Comparison of ENCODE assay signal across 1 cellular context in the genomic region with DNA sequence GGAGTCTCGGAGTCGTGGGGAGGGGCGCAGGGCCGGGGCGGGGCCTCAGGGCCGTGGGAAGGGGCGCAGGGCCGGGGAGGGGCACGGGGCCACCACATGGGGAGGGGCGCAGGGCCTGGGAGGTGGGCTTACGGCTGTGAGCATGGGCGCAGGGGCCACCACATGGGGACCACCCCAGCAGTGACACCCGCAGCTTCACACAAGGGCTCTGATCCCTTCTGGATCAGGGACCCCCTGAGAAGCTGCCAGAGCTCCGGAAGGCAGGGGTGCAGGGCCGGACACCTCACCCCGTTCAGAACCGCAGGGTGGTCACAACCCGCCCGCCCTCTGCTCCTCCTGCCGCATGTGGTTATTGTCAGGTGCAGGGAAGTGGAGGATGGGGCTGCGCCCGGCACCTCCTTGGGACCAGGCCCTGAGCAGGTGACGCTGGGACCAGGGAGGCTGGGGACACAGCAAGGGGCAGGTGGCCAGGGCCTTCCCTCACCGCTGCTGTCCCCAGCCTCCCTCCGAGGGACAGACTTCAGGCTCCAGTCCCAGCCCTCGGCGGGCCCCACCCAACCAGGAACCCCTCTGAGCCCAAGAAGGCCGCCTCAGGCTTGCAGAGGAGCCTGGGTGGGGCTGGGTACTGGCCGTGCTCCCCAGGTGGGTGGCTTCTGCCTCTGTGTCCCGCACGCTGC.
TF ChIP-seq lines count a peak whose summit lies in the region.

No MANE protein-coding gene starts in this region.

TF ChIP-seq in K562, 482 proteins besides CTCF, POLR2A, EP300 and RAD21:
- TF ChIP-seq, protein P1, sequence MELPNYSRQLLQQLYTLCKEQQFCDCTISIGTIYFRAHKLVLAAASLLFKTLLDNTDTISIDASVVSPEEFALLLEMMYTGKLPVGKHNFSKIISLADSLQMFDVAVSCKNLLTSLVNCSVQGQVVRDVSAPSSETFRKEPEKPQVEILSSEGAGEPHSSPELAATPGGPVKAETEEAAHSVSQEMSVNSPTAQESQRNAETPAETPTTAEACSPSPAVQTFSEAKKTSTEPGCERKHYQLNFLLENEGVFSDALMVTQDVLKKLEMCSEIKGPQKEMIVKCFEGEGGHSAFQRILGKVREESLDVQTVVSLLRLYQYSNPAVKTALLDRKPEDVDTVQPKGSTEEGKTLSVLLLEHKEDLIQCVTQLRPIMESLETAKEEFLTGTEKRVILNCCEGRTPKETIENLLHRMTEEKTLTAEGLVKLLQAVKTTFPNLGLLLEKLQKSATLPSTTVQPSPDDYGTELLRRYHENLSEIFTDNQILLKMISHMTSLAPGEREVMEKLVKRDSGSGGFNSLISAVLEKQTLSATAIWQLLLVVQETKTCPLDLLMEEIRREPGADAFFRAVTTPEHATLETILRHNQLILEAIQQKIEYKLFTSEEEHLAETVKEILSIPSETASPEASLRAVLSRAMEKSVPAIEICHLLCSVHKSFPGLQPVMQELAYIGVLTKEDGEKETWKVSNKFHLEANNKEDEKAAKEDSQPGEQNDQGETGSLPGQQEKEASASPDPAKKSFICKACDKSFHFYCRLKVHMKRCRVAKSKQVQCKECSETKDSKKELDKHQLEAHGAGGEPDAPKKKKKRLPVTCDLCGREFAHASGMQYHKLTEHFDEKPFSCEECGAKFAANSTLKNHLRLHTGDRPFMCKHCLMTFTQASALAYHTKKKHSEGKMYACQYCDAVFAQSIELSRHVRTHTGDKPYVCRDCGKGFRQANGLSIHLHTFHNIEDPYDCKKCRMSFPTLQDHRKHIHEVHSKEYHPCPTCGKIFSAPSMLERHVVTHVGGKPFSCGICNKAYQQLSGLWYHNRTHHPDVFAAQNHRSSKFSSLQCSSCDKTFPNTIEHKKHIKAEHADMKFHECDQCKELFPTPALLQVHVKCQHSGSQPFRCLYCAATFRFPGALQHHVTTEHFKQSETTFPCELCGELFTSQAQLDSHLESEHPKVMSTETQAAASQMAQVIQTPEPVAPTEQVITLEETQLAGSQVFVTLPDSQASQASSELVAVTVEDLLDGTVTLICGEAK (IDR thresholded peaks at IDR 0.05): no peak
- TF ChIP-seq, protein P1 (CRISPR knock-in tag; IDR thresholded peaks at IDR 0.05): no peak
- TF ChIP-seq U2AF1 (optimal IDR thresholded peaks at IDR 0.05; ENCODE audit: low read depth, low read length) (no peak), ETV6 (IDR thresholded peaks at IDR 0.05; ENCODE audit: borderline replicate concordance in 1 of 2, low read depth in 2 of 2, low read length in 1 of 2) (no peak), ETV6 (CRISPR knock-in tag; IDR thresholded peaks at IDR 0.05; ENCODE audit: borderline replicate concordance) (no peak), HDAC6 (IDR thresholded peaks at IDR 0.05; ENCODE audit: low read depth, low read length) (no peak), ZNF384 (IDR thresholded peaks at IDR 0.05; ENCODE audit: low read depth, low read length) (no peak), DDX20 (tag; IDR thresholded peaks at IDR 0.05; ENCODE audit: low read depth) (no peak), RBM34 (IDR thresholded peaks at IDR 0.05; ENCODE audit: borderline replicate concordance, insufficient read depth, low read length) (no peak), CBX8 (IDR thresholded peaks at IDR 0.05; ENCODE audit: borderline replicate concordance, extremely low read depth, low read depth, low read length, poor library complexity, severe bottlenecking) (no peak), ZKSCAN8 (CRISPR knock-in tag; IDR thresholded peaks at IDR 0.05) (no peak), HDGF (IDR thresholded peaks at IDR 0.05) (no peak)
- TF ChIP-seq, protein P2, sequence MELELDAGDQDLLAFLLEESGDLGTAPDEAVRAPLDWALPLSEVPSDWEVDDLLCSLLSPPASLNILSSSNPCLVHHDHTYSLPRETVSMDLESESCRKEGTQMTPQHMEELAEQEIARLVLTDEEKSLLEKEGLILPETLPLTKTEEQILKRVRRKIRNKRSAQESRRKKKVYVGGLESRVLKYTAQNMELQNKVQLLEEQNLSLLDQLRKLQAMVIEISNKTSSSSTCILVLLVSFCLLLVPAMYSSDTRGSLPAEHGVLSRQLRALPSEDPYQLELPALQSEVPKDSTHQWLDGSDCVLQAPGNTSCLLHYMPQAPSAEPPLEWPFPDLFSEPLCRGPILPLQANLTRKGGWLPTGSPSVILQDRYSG (tag; conservative IDR thresholded peaks at IDR 0.05; ENCODE audit: low read depth): no peak
- TF ChIP-seq, protein P3, sequence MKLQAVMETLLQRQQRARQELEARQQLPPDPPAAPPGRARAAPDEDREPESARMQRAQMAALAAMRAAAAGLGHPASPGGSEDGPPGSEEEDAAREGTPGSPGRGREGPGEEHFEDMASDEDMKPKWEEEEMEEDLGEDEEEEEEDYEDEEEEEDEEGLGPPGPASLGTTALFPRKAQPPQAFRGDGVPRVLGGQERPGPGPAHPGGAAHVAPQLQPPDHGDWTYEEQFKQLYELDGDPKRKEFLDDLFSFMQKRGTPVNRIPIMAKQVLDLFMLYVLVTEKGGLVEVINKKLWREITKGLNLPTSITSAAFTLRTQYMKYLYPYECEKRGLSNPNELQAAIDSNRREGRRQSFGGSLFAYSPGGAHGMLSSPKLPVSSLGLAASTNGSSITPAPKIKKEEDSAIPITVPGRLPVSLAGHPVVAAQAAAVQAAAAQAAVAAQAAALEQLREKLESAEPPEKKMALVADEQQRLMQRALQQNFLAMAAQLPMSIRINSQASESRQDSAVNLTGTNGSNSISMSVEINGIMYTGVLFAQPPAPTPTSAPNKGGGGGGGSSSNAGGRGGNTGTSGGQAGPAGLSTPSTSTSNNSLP (IDR thresholded peaks at IDR 0.05; ENCODE audit: borderline replicate concordance, low read depth, low read length): no peak
- TF ChIP-seq, protein P4, sequence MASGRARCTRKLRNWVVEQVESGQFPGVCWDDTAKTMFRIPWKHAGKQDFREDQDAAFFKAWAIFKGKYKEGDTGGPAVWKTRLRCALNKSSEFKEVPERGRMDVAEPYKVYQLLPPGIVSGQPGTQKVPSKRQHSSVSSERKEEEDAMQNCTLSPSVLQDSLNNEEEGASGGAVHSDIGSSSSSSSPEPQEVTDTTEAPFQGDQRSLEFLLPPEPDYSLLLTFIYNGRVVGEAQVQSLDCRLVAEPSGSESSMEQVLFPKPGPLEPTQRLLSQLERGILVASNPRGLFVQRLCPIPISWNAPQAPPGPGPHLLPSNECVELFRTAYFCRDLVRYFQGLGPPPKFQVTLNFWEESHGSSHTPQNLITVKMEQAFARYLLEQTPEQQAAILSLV (tag; IDR thresholded peaks at IDR 0.05): no peak
